ENCODE assay signal across 12 cellular contexts in the genomic region with DNA sequence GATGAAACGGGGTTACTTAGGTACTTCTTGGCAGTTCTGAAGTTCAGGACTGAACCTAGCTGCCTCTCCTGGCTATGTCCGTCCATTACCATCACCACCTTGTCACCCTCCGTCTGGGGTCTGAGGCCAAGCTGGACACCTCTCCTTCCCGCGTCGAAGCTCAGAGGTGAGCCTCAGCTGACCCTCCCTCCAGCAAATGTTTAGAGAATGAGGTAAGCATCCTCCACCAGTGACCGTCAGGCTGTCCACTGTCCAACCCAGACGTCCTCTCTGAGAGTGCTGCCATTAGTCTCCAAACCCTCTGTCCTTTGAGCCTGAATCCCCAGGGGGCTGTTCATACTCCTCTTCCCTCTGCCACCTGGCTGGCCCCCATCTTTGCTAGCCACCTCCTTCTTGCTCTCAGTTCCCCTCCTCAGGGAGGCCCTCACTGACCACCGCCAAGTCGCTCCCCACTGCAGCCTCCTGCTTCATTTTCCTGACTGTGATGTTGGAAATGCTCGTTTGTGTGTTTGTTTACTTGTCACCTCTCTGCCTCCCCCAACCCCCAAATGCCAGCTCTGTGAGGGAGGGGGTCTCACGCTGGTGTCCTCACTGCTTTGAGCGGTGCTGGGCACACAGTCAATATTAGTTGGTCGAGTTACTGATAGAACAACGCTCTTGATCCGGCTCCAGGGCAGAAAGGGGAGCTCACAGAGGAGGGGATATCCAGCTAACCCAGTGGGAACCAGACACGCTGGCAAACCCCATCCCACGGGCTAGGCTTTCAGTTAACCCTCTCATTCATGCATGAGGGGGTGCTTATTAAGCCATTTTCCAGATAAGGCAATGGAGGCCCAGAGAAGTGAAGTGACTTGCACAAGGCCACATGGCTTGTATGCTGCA.
DNase-seq lines count a peak whose midpoint lies in the region; ATAC-seq, FAIRE-seq and TF ChIP-seq lines count a peak whose summit lies in the region.
"Had no signal": no experiment of that assay in that cellular context is flagged by ENCODE, and none has a peak within 500 bp of the region (broad histone marks: within the 10 kb centered on the region; RNA-seq: fewer than 3 reads in every experiment).

No MANE protein-coding gene starts in this region.

- peaks cover 21% of the 10 kb centered on the region for H3F3A ChIP-seq in DOHH2 (ENCODE audit: control insufficient read depth, insufficient read depth)

- H3K9me3 ChIP-seq in BLaER1 treated with 17β-estradiol and CSF1 and Interleukin-3, amounts not matched to agents 10 nM and 100 nM (replicated peaks in 1 of 11): no peaks in the 10 kb centered on the region
- no peaks in the 10 kb centered on the region for H3K9me3 ChIP-seq in DOHH2 (ENCODE audit: control insufficient read depth, insufficient read depth, low read length)
- no peaks in the 10 kb centered on the region for H3K9me3 ChIP-seq in GM12878 (replicated peaks; ENCODE audit: control insufficient read depth, insufficient read depth, low read length)
- H3K9me3 ChIP-seq: mucosa of descending colon had no signal

- H3K36me3 Mint-ChIP-seq in natural killer cell treated with Interleukin-12 subunit alpha and Interleukin-12 subunit beta and Interleukin-15 and Interleukin-18, amount 100 ng/mL, for 72 hours: peaks cover 4% of the 10 kb centered on the region

- POLR2A ChIA-PET in GM12878 (lab: Charles Lee): interaction anchor here (1.1 to 11.5 kb wide), 5 partner anchors 9 to 64 kb away, joined by 3 to 170 read pairs (median 4); no protein-coding TSS in a partner anchor

- no peaks in the 10 kb centered on the region for H3K27me3 Mint-ChIP-seq in natural killer cell treated with Interleukin-12 subunit alpha and Interleukin-12 subunit beta and Interleukin-15 and Interleukin-18, amount 100 ng/mL, for 72 hours

- H3K36me3 ChIP-seq in BLaER1 treated with 17β-estradiol and CSF1 and Interleukin-3, amounts not matched to agents 10 nM and 100 nM: peaks cover 0 to 29% (median 0%) of the 10 kb centered on the region in 11 experiments; a peak in 3 of 22 replicates
- H3K36me3 ChIP-seq in DOHH2 (ENCODE audit: control insufficient read depth, low read length) (no peaks in the 10 kb centered on the region; the same call in 1 of the 2 replicates), GM12878 (ENCODE audit: control insufficient read depth in 2 of 2, insufficient read depth in 2 of 2, low read length in 1 of 2) (peaks cover 0 to 6% of the 10 kb centered on the region in 2 experiments)

- no peak overlapping the region for H2AFZ ChIP-seq in GM12878 (ENCODE audit: control insufficient read depth, low read depth, low read length)

- no peak; the same call in 1 of the 2 replicates for TF ChIP-seq POLR2A in GM12878 (IDR thresholded peaks at IDR 0.05; ENCODE audit: low read depth, low read length)

- TF ChIP-seq EP300 in GM12878 (IDR thresholded peaks at IDR 0.05; ENCODE audit: borderline replicate concordance in 1 of 2, control insufficient read depth in 1 of 2, low read depth in 2 of 2, low read length in 2 of 2): no peak

- SMC1A ChIA-PET in GM12878 (lab: Charles Lee; ENCODE audit: uncharacterized antibody, unreplicated experiment): interaction anchor here (1.1 to 12.7 kb wide), 5 partner anchors 9 to 38 kb away, joined by 3 to 123 read pairs (median 54); no protein-coding TSS in a partner anchor

- FAIRE-seq in GM12878 (lab: Jason Lieb, UNC): no peak

- peaks cover 80 to 81% of the 10 kb centered on the region in 2 donors for H3K4me1 Mint-ChIP-seq in natural killer cell treated with Interleukin-12 subunit alpha and Interleukin-12 subunit beta and Interleukin-15 and Interleukin-18, amount 100 ng/mL, for 72 hours (ENCODE audit: low read depth in 2 of 2)

- no TSS peak for BruUV-seq in GM12878 (replicated peaks; lab: Mats Ljungman, UMichigan)

- no peak for TF ChIP-seq RAD21 in GM12878 (IDR thresholded peaks at IDR 0.05; ENCODE audit: insufficient read depth, low read depth, low read length)

- no peak for ATAC-seq in GM12878
- ATAC-seq in natural killer cell treated with Interleukin-12 subunit alpha and Interleukin-12 subunit beta and Interleukin-15 and Interleukin-18, amount 100 ng/mL, for 72 hours: no peak
- ATAC-seq in HG02884 (IDR thresholded peaks at IDR 0.05; ENCODE audit: unreplicated experiment): no peak
- no peak for ATAC-seq in GM21390 (IDR thresholded peaks at IDR 0.05; ENCODE audit: unreplicated experiment)

- intact Hi-C loops in GM12878 (cut with micrococcal nuclease; ENCODE audit: unreplicated experiment): no loop called here

- WGBS in GM12878 (ENCODE audit: insufficient coverage, insufficient replicate concordance, low lambda C conversion rate, missing lambda C conversion rate): 68% methylated on average over 17 of the region's 18 CpGs

- peak overlapping the region in 10 of 11 experiments; percentile 51 to 95 (median 90); a peak in 20 of 22 replicates for H3K9ac ChIP-seq in BLaER1 treated with 17β-estradiol and CSF1 and Interleukin-3, amounts not matched to agents 10 nM and 100 nM
- peak overlapping the region; percentile 93 for H3K9ac ChIP-seq in GM12878 (ENCODE audit: control insufficient read depth, insufficient read depth, low read length)
- H3K9ac ChIP-seq: KMS-11 had no signal

- TF ChIP-seq CTCF in DOHH2 (IDR thresholded peaks at IDR 0.05; ENCODE audit: low read depth, low read length, poor library complexity, severe bottlenecking): no peak
- no peak for TF ChIP-seq CTCF in GM12878 (IDR thresholded peaks at IDR 0.05 in 2 of 3, conservative IDR thresholded peaks at IDR 0.05 in 1 of 3; ENCODE audit: control insufficient read depth in 2 of 3, extremely low read depth in 1 of 3, insufficient read depth in 1 of 3, low read depth in 3 of 3, low read length in 3 of 3)

- in situ Hi-C loops in GM12878 (cut with MboI): no loop called here

- H3K4me3 ChIP-seq in BLaER1 treated with 17β-estradiol and CSF1 and Interleukin-3, amounts not matched to agents 10 nM and 100 nM: peak overlapping the region in 1 of 10 experiments; percentile 35; a peak in 3 of 20 replicates
- H3K4me3 ChIP-seq in DOHH2 (ENCODE audit: low read length) (peak overlapping the region; percentile 46), GM12878 (peak overlapping the region; percentile 26; the same call in 1 of the 2 replicates)
- H3K4me3 ChIP-seq: mucosa of descending colon had no signal

- H3K27ac Mint-ChIP-seq in natural killer cell treated with Interleukin-12 subunit alpha and Interleukin-12 subunit beta and Interleukin-15 and Interleukin-18, amount 100 ng/mL, for 72 hours: peak overlapping the region; percentile 98

- CTCF ChIA-PET in GM12878 (lab: Yijun Ruan, JAX): interaction anchor here (0.7 to 7.8 kb wide), 5 partner anchors 8 to 39 kb away, joined by 4 to 57 read pairs (median 33); no protein-coding TSS in a partner anchor

- H3K79me2 ChIP-seq in DOHH2 (ENCODE audit: control insufficient read depth, low read length) (no peaks in the 10 kb centered on the region), GM12878 (ENCODE audit: control insufficient read depth, insufficient read depth, low read length) (peaks cover 92% of the 10 kb centered on the region)

- peak overlapping the region; percentile 89 for H3K4me3 Mint-ChIP-seq in natural killer cell treated with Interleukin-12 subunit alpha and Interleukin-12 subunit beta and Interleukin-15 and Interleukin-18, amount 100 ng/mL, for 72 hours

- peaks cover 0 to 87% (median 42%) of the 10 kb centered on the region in 11 experiments; a peak in 13 of 22 replicates for H4K20me1 ChIP-seq in BLaER1 treated with 17β-estradiol and CSF1 and Interleukin-3, amounts not matched to agents 10 nM and 100 nM
- H4K20me1 ChIP-seq in DOHH2 (ENCODE audit: control insufficient read depth, insufficient read depth, low read depth, low read length) (no peaks in the 10 kb centered on the region), GM12878 (ENCODE audit: control insufficient read depth, insufficient read depth) (no peaks in the 10 kb centered on the region)

- RAD21 ChIA-PET in GM12878 (lab: Charles Lee; ENCODE audit: unreplicated experiment): interaction anchor here (0.7 to 8.5 kb wide), 7 partner anchors 9 to 62 kb away, joined by 3 to 93 read pairs (median 4); no protein-coding TSS in a partner anchor

- peak overlapping the region; percentile 92 to 100 (median 99) for H3K4me2 ChIP-seq in BLaER1 treated with 17β-estradiol and CSF1 and Interleukin-3, amounts not matched to agents 10 nM and 100 nM
- H3K4me2 ChIP-seq in DOHH2 (ENCODE audit: low read length): peak overlapping the region; percentile 88
- peak overlapping the region; percentile 82 for H3K4me2 ChIP-seq in GM12878 (ENCODE audit: control insufficient read depth, insufficient read depth)
- H3K4me2 ChIP-seq: KMS-11 had no signal

- H3K9me3 Mint-ChIP-seq in natural killer cell treated with Interleukin-12 subunit alpha and Interleukin-12 subunit beta and Interleukin-15 and Interleukin-18, amount 100 ng/mL, for 72 hours: no peaks in the 10 kb centered on the region

- H3K27me3 ChIP-seq in BLaER1 treated with 17β-estradiol and CSF1 and Interleukin-3, amounts not matched to agents 10 nM and 100 nM: no peaks in the 10 kb centered on the region
- H3K27me3 ChIP-seq in DOHH2 (ENCODE audit: control insufficient read depth, low read length): no peaks in the 10 kb centered on the region
- H3K27me3 ChIP-seq in GM12878 (replicated peaks in 1 of 2; ENCODE audit: control insufficient read depth in 2 of 2, insufficient read depth in 2 of 2, low read length in 1 of 2): no peaks in the 10 kb centered on the region

- H3K27ac ChIP-seq in BLaER1 treated with 17β-estradiol and CSF1 and Interleukin-3, amounts not matched to agents 10 nM and 100 nM: peak overlapping the region; percentile 39 to 100 (median 99); a peak in 21 of 22 replicates
- H3K27ac ChIP-seq in DOHH2 (ENCODE audit: low read depth, low read length): peak overlapping the region; percentile 42; the same call in 1 of the 2 replicates
- peak overlapping the region; percentile 99 for H3K27ac ChIP-seq in GM12878 (ENCODE audit: control insufficient read depth, insufficient read depth)
- H3K27ac ChIP-seq: KMS-11 had no signal

- H3K9me2 ChIP-seq in DOHH2 (replicated peaks; ENCODE audit: control insufficient read depth, low read length): no peaks in the 10 kb centered on the region

- peaks cover 98 to 100% (median 99%) of the 10 kb centered on the region in 10 experiments for H3K4me1 ChIP-seq in BLaER1 treated with 17β-estradiol and CSF1 and Interleukin-3, amounts not matched to agents 10 nM and 100 nM
- peaks cover 97% of the 10 kb centered on the region for H3K4me1 ChIP-seq in DOHH2 (ENCODE audit: control insufficient read depth, low read length)
- H3K4me1 ChIP-seq in GM12878 (ENCODE audit: control insufficient read depth, insufficient read depth, low read length): peaks cover 91% of the 10 kb centered on the region

- DNase-seq in GM12878 (ENCODE audit: low read depth, low spot score): no peak
- DNase-seq in natural killer cell treated with Interleukin-12 subunit alpha and Interleukin-12 subunit beta and Interleukin-15 and Interleukin-18, amount 100 ng/mL, for 72 hours (ENCODE audit: low spot score): peak; percentile 55
- DNase-seq in SKM-1 treated with dmso at 0.1 percent for 144 hours (lab: John Stamatoyannopoulos, UW; ENCODE audit: unreplicated experiment): no peak
- DNase-seq in kidney glomerular epithelial cell (lab: John Stamatoyannopoulos, UW): no peak
- DNase-seq: GOT3, NCI-H1417 had no signal

TF ChIP-seq in GM12878, 131 proteins besides CTCF, POLR2A, EP300 and RAD21 (continues in another document):
- TF ChIP-seq SPI1 (IDR thresholded peaks at IDR 0.05; ENCODE audit: borderline replicate concordance, insufficient read depth, low read depth, low read length): peak; percentile 47; the same call in 1 of the 2 replicates

Comparison
In these comparisons a context has a peak if more than half of its experiments do, and no peak if none do; other contexts are left out.
1. H3K27ac ChIP-seq: peak in every context shown above with its lines; median percentile 99 in BLaER1 treated with 17β-estradiol and CSF1 and Interleukin-3, amounts not matched to agents 10 nM and 100 nM; 99 in GM12878; 42 in DOHH2.